In the genomic region with DNA sequence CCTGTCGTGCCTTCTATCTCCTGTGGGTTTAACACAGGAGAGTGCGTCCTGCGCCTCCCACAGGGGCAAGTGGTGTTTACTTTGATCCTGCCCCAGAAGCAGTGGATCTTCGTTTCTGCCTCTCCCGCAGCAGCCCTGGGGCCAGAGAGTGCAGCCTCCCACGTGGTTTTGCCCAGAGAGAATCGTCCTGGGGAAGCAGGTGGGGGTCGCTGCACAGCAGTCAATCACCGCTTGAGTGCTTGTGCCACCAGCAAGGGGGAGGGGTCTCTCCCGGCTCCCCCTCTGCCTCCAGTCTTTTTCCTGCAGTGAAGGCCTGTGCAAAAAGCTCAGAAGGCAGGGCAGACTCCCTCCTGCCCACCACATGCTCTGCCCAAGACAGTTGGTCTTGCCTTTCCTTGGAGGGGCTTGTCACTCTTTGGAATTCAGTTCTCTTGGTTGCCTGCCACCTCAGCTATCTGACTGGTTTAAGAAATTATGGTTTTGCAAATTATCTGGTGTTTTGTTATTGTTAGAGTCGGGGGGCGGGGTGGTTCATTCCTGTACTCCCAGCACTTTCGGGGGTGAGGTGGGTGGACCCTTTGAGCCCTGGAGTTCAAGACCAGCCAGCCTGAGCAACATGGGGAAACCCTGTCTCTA, we compare ENCODE assay signal across 9 cellular contexts. TPM values are rescaled to one million over a fixed set of nuclear protein-coding genes. Genes with fewer than 3 reads are reported as not detected.
A peak's percentile ranks its signal among the peaks of the same experiment; 100 is the strongest.
DNase-seq lines count a peak whose midpoint lies in the region; ATAC-seq, FAIRE-seq and TF ChIP-seq lines count a peak whose summit lies in the region.
"Had no signal": no experiment of that assay in that cellular context is flagged by ENCODE, and none has a peak within 500 bp of the region (broad histone marks: within the 10 kb centered on the region; RNA-seq: fewer than 3 reads in every experiment).

No MANE protein-coding gene starts in this region.

- DNase-seq in GM06990 (ENCODE audit: extremely low read depth, insufficient read length) (peak; percentile 69), left colon (no peak), cortex of kidney (lab: John Stamatoyannopoulos, UW) (no peak), COLO668 (lab: John Stamatoyannopoulos, UW; ENCODE audit: unreplicated experiment) (no peak), urothelium cell line (ENCODE audit: low spot score) (no peak)
- peak; percentile 80 for DNase-seq in activated CD4-positive, alpha-beta T cell treated with anti-CD3 and anti-CD28 coated beads for 48 hours
- DNase-seq in stimulated activated naive CD8-positive, alpha-beta T cell treated with anti-CD3 and anti-CD28 coated beads, Interleukin-15, amount 100 ng/mL, for 72 hours, result peak; percentile 42 to 55

- no peaks in the 10 kb centered on the region for H3K27me3 Mint-ChIP-seq in stimulated activated naive CD8-positive, alpha-beta T cell treated with anti-CD3 and anti-CD28 coated beads, Interleukin-15, amount 100 ng/mL, for 72 hours

- TF ChIP-seq CTCF in GM06990 (IDR thresholded peaks at IDR 0.05; ENCODE audit: insufficient read depth, low read length, poor library complexity, severe bottlenecking), result no peak

- peak overlapping the region; percentile 85 to 86 for H3K4me3 Mint-ChIP-seq in stimulated activated naive CD8-positive, alpha-beta T cell treated with anti-CD3 and anti-CD28 coated beads, Interleukin-15, amount 100 ng/mL, for 72 hours

- peaks cover 25% of the 10 kb centered on the region for H3K4me1 Mint-ChIP-seq in stimulated activated naive CD8-positive, alpha-beta T cell treated with anti-CD3 and anti-CD28 coated beads, Interleukin-15, amount 100 ng/mL, for 72 hours

- H3K27ac Mint-ChIP-seq in stimulated activated naive CD8-positive, alpha-beta T cell treated with anti-CD3 and anti-CD28 coated beads, Interleukin-15, amount 100 ng/mL, for 72 hours, result peak overlapping the region; percentile 88 to 89

- H3K9me3 Mint-ChIP-seq in stimulated activated naive CD8-positive, alpha-beta T cell treated with anti-CD3 and anti-CD28 coated beads, Interleukin-15, amount 100 ng/mL, for 72 hours, result no peaks in the 10 kb centered on the region

- no peaks in the 10 kb centered on the region for H3K36me3 ChIP-seq in GM06990 (ENCODE audit: control insufficient read depth, insufficient read depth, low read length)
- H3K36me3 ChIP-seq: heart left ventricle had no signal

- H3K27me3 ChIP-seq in GM06990 (replicated peaks; ENCODE audit: control insufficient read depth, insufficient read depth, low read length), result no peaks in the 10 kb centered on the region
- H3K27me3 ChIP-seq: heart left ventricle had no signal

- peak overlapping the region; percentile 16 for H3K4me3 ChIP-seq in GM06990 (replicated peaks; ENCODE audit: low read depth, low read length)

- intact Hi-C loops in left colon (cut with DNase I, micrococcal nuclease), result no loop called here

- peak; percentile 28 for ATAC-seq in HG02798 (IDR thresholded peaks at IDR 0.05; ENCODE audit: poor library complexity, unreplicated experiment)
- ATAC-seq in left colon, result peak; percentile 36
- ATAC-seq in stimulated activated naive CD8-positive, alpha-beta T cell treated with anti-CD3 and anti-CD28 coated beads, Interleukin-15, amount 100 ng/mL, for 72 hours, result peak; percentile 70

- no peak for FAIRE-seq in urothelium cell line (lab: Jason Lieb, UNC)

RNA-seq across cellular contexts. Expression of a gene that starts 26.9 kb away (rescaled TPM):
- 10 to 100 TPM; 10.9 to 15.4 TPM for total RNA-seq in left colon

RNA-seq across cellular contexts. Expression of a gene that starts 29.3 kb away (rescaled TPM):
- total RNA-seq in left colon, result 10 to 100 TPM; 26.6 to 28.5 TPM

RNA-seq across cellular contexts. Expression of a gene that starts 39.0 kb away (rescaled TPM):
- total RNA-seq in left colon, result 1 to 10 TPM; 2.0 to 2.5 TPM

Comparison
In these comparisons a context has a peak if more than half of its experiments do, and no peak if none do; other contexts are left out.
1. DNase-seq: peak in GM06990 (single experiment), activated CD4-positive, alpha-beta T cell treated with anti-CD3 and anti-CD28 coated beads for 48 hours (single experiment) and stimulated activated naive CD8-positive, alpha-beta T cell treated with anti-CD3 and anti-CD28 coated beads, Interleukin-15, amount 100 ng/mL, for 72 hours (2 of 2); none in left colon (0 of 2), cortex of kidney (single experiment), COLO668 (single experiment) and urothelium cell line (single experiment).
2. Peak in every context shown above with its lines, with median percentiles within 50 percentile points of each other: ATAC-seq.